In the genomic region with DNA sequence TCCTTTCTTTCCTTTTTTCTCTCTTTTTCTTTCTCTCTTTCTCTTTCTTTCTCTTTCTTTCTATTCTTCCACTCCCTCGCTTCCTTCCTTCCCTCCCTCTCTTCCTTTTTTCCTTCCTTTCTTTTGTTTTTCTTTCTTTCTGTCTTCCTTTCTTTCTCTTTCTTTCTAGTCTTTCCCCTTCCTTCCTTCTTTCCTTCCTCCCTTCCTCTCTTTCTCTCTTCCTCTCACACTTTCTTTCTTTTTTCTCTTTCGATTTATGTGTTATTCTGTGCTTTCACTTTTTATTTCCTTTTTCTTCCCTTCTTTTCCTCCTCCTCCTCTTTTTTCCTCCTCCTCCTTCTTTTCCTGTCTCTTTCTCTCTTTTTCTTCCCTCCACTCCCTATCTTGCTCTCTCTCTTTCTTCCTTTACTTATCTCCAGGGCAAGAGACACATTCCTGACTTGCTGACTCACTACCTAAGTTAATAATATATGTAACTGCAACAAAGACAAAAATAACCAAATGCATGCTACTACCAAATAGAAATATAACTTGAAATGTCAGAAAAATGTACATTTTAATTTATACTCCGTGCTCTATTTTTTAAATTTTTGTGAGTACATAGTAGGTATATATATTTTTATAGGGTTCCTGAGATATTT, we compare ENCODE assay signal across 22 cellular contexts.
DNase-seq lines count a peak whose midpoint lies in the region; FAIRE-seq and TF ChIP-seq lines count a peak whose summit lies in the region.
"Had no signal": no experiment of that assay in that cellular context is flagged by ENCODE, and none has a peak within 500 bp of the region (broad histone marks: within the 10 kb centered on the region; RNA-seq: fewer than 3 reads in every experiment).

No MANE protein-coding gene starts in this region.

- H3K4me3 ChIP-seq in bronchial epithelial cell (ENCODE audit: low read depth, low read length) = no peak overlapping the region
- H3K4me3 ChIP-seq in left ventricle myocardium inferior = no peak overlapping the region
- H3K4me3 ChIP-seq: Peyer's patch, SK-N-MC had no signal

- H3K36me3 ChIP-seq in bronchial epithelial cell (ENCODE audit: control insufficient read depth, insufficient read depth, low read length) (no peaks in the 10 kb centered on the region), left ventricle myocardium inferior (no peaks in the 10 kb centered on the region)
- H3K36me3 ChIP-seq: BE2C, Peyer's patch had no signal

- DNase-seq in Caki2 (ENCODE audit: low read depth) = peak; percentile 59
- DNase-seq in RCC 7860 (ENCODE audit: low spot score) = peak; percentile 27
- peak; percentile 0 for DNase-seq in bronchial epithelial cell (ENCODE audit: low read depth)
- DNase-seq in myocyte (ENCODE audit: low read depth) = peak; percentile 6
- DNase-seq in DMS153 treated with DMSO at 0.1 percent for 48 hours (lab: John Stamatoyannopoulos, UW; ENCODE audit: unreplicated experiment) = no peak
- DNase-seq in activated naive CD4-positive, alpha-beta T cell treated with anti-CD3 and anti-CD28 coated beads, Interleukin-2, amount 50 U/mL, for 16 hours = no peak
- DNase-seq in left ventricle myocardium inferior = no peak
- DNase-seq: BE2C; Calu3; CD8-positive, alpha-beta memory T cell; DND-41; KBM-7; MM.1S; NCI-H2081; NCI-H2227 treated with DMSO at 0.1 percent for 48 hours; NCI-H526 treated with DMSO at 0.1 percent for 48 hours; Peyer's patch; SIG-M5 had no signal

- intact Hi-C loops in left ventricle myocardium inferior (cut with micrococcal nuclease) = no loop called here

- H3K27me3 ChIP-seq in bronchial epithelial cell (ENCODE audit: control insufficient read depth, insufficient read depth, low read length) (no peaks in the 10 kb centered on the region), left ventricle myocardium inferior (ENCODE audit: low read depth) (no peaks in the 10 kb centered on the region)
- H3K27me3 ChIP-seq: BE2C, Peyer's patch had no signal

- H3K27ac ChIP-seq in left ventricle myocardium inferior (replicated peaks) = no peak overlapping the region
- H3K27ac ChIP-seq: Peyer's patch, SK-N-MC had no signal

- TF ChIP-seq CTCF in bronchial epithelial cell (IDR thresholded peaks at IDR 0.05; ENCODE audit: insufficient read depth, low read length, severe bottlenecking) (no peak), left ventricle myocardium inferior (IDR thresholded peaks at IDR 0.05; ENCODE audit: borderline replicate concordance) (no peak)

- H3K4me1 ChIP-seq in left ventricle myocardium inferior = no peaks in the 10 kb centered on the region
- H3K4me1 ChIP-seq: BE2C, Peyer's patch had no signal

- H3K9me3 ChIP-seq in left ventricle myocardium inferior (replicated peaks) = peaks cover 51% of the 10 kb centered on the region
- H3K9me3 ChIP-seq: BE2C, Peyer's patch had no signal

- in situ Hi-C loops in Caki2 (cut with HindIII; ENCODE audit: low pct_unique_long_range_greater_than_20kb, low sequenced_read_pairs) = no loop called here

- no peak for FAIRE-seq in RCC 7860 (lab: Jason Lieb, UNC)
- FAIRE-seq in bronchial epithelial cell (lab: Jason Lieb, UNC) = no peak
- FAIRE-seq: GM19239, H54, HTR-8/SVneo had no signal

Comparison
In these comparisons a context has a peak if more than half of its experiments do, and no peak if none do; other contexts are left out.
1. DNase-seq: peak in Caki2 (single experiment), RCC 7860 (single experiment), bronchial epithelial cell (single experiment) and myocyte (single experiment); none in DMS153 treated with DMSO at 0.1 percent for 48 hours (single experiment), activated naive CD4-positive, alpha-beta T cell treated with anti-CD3 and anti-CD28 coated beads, Interleukin-2, amount 50 U/mL, for 16 hours (single experiment) and left ventricle myocardium inferior (single experiment).